8 cellular contexts compared by ENCODE assay signal in genomic region chr2:190534310-190535118, GRCh38. TPM values are rescaled to one million over a fixed set of nuclear protein-coding genes. Genes with fewer than 3 reads are reported as not detected.
DNase-seq lines count a peak whose midpoint lies in the region; ATAC-seq and TF ChIP-seq lines count a peak whose summit lies in the region.

NEMP2 (minus strand) TSS chr2:190534722; CDS start chr2:190534655, 67 bp downstream.

- peaks cover 21% of the 10 kb centered on the region for H3K9me3 ChIP-seq in HUES64 (ENCODE audit: insufficient read depth, low read depth, low read length)
- H3K9me3 ChIP-seq in stomach smooth muscle (ENCODE audit: control insufficient read depth in 2 of 2, low read length in 2 of 2), result peaks cover 0 to 6% of the 10 kb centered on the region in 2 donors

- DNase-seq in DMS153 treated with DMSO at 0.1 percent for 48 hours (lab: John Stamatoyannopoulos, UW; ENCODE audit: unreplicated experiment) (peak; percentile 65), RWPE1 (ENCODE audit: low spot score) (peak; percentile 77), fibroblast of the conjunctiva (ENCODE audit: low read depth) (peak; percentile 50), nephron progenitor cell (peak; percentile 88)
- DNase-seq in activated T-helper 2 cell treated with anti-CD3 and anti-CD28 coated beads, Interferon-gamma antibody, Interleukin-2, Interleukin-4, amounts not matched to agents 10 μg/mL and 5 μg/mL and 100 μg/mL, durations not matched to agents 14 hours and 24 hours and 36 hours (ENCODE audit: low spot score), result peak; percentile 84

- CTCF ChIA-PET in RWPE1 (lab: Yijun Ruan, JAX), result interaction anchor here (0.7 kb wide), 1 partner anchor 37 kb away, joined by 3 read pairs; no protein-coding TSS in a partner anchor

- H3K4me3 Mint-ChIP-seq in activated T-helper 2 cell treated with anti-CD3 and anti-CD28 coated beads, Interferon-gamma antibody, Interleukin-2, Interleukin-4, amounts not matched to agents 10 μg/mL and 5 μg/mL and 100 μg/mL, durations not matched to agents 14 hours and 24 hours and 36 hours (ENCODE audit: low read depth), result peak within 1 kb of the TSS; percentile 95
- peak within 1 kb of the TSS; percentile 88 for H3K4me3 Mint-ChIP-seq in nephron progenitor cell

- peak within 1 kb of the TSS; percentile 98 for H3K27ac Mint-ChIP-seq in activated T-helper 2 cell treated with anti-CD3 and anti-CD28 coated beads, Interferon-gamma antibody, Interleukin-2, Interleukin-4, amounts not matched to agents 10 μg/mL and 5 μg/mL and 100 μg/mL, durations not matched to agents 14 hours and 24 hours and 36 hours
- peak within 1 kb of the TSS; percentile 97 for H3K27ac Mint-ChIP-seq in nephron progenitor cell

- POLR2A ChIA-PET in RWPE1 (lab: Yijun Ruan, JAX; ENCODE audit: low non-redundant PET), result no interaction called here

- H3K9ac ChIP-seq in HUES64 (ENCODE audit: low read depth, low read length), result peak within 1 kb of the TSS; percentile 85
- peak within 1 kb of the TSS; percentile 93 to 97 for H3K9ac ChIP-seq in stomach smooth muscle (ENCODE audit: low read length in 2 of 2)

- H3K36me3 Mint-ChIP-seq in activated T-helper 2 cell treated with anti-CD3 and anti-CD28 coated beads, Interferon-gamma antibody, Interleukin-2, Interleukin-4, amounts not matched to agents 10 μg/mL and 5 μg/mL and 100 μg/mL, durations not matched to agents 14 hours and 24 hours and 36 hours (ENCODE audit: low read depth), result peaks cover 39% of the 10 kb centered on the region
- H3K36me3 Mint-ChIP-seq in nephron progenitor cell (ENCODE audit: low read depth), result peaks cover 33% of the 10 kb centered on the region

- H3K27me3 Mint-ChIP-seq in activated T-helper 2 cell treated with anti-CD3 and anti-CD28 coated beads, Interferon-gamma antibody, Interleukin-2, Interleukin-4, amounts not matched to agents 10 μg/mL and 5 μg/mL and 100 μg/mL, durations not matched to agents 14 hours and 24 hours and 36 hours (ENCODE audit: low read depth), result no peaks in the 10 kb centered on the region
- H3K27me3 Mint-ChIP-seq in nephron progenitor cell (ENCODE audit: low read depth, poor library complexity), result no peaks in the 10 kb centered on the region

- 1% methylated on average over 92 of the region's 92 CpGs for WGBS in HUES64

- peak; percentile 69 for ATAC-seq in GM21515 (IDR thresholded peaks at IDR 0.05; ENCODE audit: unreplicated experiment)

- no peaks in the 10 kb centered on the region for H3K27me3 ChIP-seq in HUES64 (ENCODE audit: insufficient read depth, low read length)
- no peaks in the 10 kb centered on the region for H3K27me3 ChIP-seq in stomach smooth muscle (ENCODE audit: control insufficient read depth in 1 of 2, insufficient read depth in 2 of 2, low read length in 2 of 2)

- H3K4me3 ChIP-seq in HUES64 (ENCODE audit: low read length), result peak within 1 kb of the TSS; percentile 78
- H3K4me3 ChIP-seq in stomach smooth muscle (ENCODE audit: low read length in 2 of 2), result peak within 1 kb of the TSS; percentile 89 to 91

- H3K4me1 ChIP-seq in HUES64 (ENCODE audit: insufficient read depth, low read length) (peaks cover 24% of the 10 kb centered on the region), stomach smooth muscle (ENCODE audit: control insufficient read depth, insufficient read depth, low read length) (peaks cover 7% of the 10 kb centered on the region)

- H3K36me3 ChIP-seq in HUES64 (ENCODE audit: insufficient read depth, low read length), result no peaks in the 10 kb centered on the region
- H3K36me3 ChIP-seq in stomach smooth muscle (ENCODE audit: control insufficient read depth in 2 of 2, insufficient read depth in 2 of 2, low read length in 2 of 2), result no peaks in the 10 kb centered on the region

- H3K27ac ChIP-seq in HUES64 (ENCODE audit: low read depth, low read length) (peak within 1 kb of the TSS; percentile 96), RWPE1 (peak within 1 kb of the TSS; percentile 94), stomach smooth muscle (ENCODE audit: low read length) (peak within 1 kb of the TSS; percentile 90)

- intact Hi-C loops in activated T-helper 2 cell treated with anti-CD3 and anti-CD28 coated beads, Interferon-gamma antibody, Interleukin-2, Interleukin-4, amounts not matched to agents 10 μg/mL and 5 μg/mL and 100 μg/mL, durations not matched to agents 14 hours and 24 hours and 36 hours (cut with micrococcal nuclease), result loop anchor here (1.0 to 10.0 kb wide), 12 partner anchors 16 to 860 kb away; partner anchors contain the start of genes ANKAR, GLS, INPP1 and MFSD6

- peaks cover 48% of the 10 kb centered on the region for H3K4me1 Mint-ChIP-seq in activated T-helper 2 cell treated with anti-CD3 and anti-CD28 coated beads, Interferon-gamma antibody, Interleukin-2, Interleukin-4, amounts not matched to agents 10 μg/mL and 5 μg/mL and 100 μg/mL, durations not matched to agents 14 hours and 24 hours and 36 hours (ENCODE audit: low read depth)
- peaks cover 50% of the 10 kb centered on the region for H3K4me1 Mint-ChIP-seq in nephron progenitor cell

- peaks cover 32% of the 10 kb centered on the region for H3K9me3 Mint-ChIP-seq in activated T-helper 2 cell treated with anti-CD3 and anti-CD28 coated beads, Interferon-gamma antibody, Interleukin-2, Interleukin-4, amounts not matched to agents 10 μg/mL and 5 μg/mL and 100 μg/mL, durations not matched to agents 14 hours and 24 hours and 36 hours
- peaks cover 31% of the 10 kb centered on the region for H3K9me3 Mint-ChIP-seq in nephron progenitor cell

- TF ChIP-seq CTCF in RWPE1 (conservative IDR thresholded peaks at IDR 0.05; ENCODE audit: low read depth) (no peak), nephron progenitor cell (IDR thresholded peaks at IDR 0.05) (no peak)

RNA-seq across cellular contexts. Expression of gene NEMP2, which starts in this region (rescaled TPM):
- 2.3 TPM for polyA plus RNA-seq in HUES64 (2013, experiment 1 of 2)
- polyA plus RNA-seq in HUES64 (2013, experiment 2 of 2), result 2.3 TPM
- total RNA-seq in activated T-helper 2 cell treated with anti-CD3 and anti-CD28 coated beads, Interferon-gamma antibody, Interleukin-2, Interleukin-4, amounts not matched to agents 10 μg/mL and 5 μg/mL and 100 μg/mL, durations not matched to agents 14 hours and 24 hours and 36 hours, result 15.2 and 15.5 TPM in 2 replicates

Comparison
In these comparisons a context has a peak if more than half of its experiments do, and no peak if none do; other contexts are left out.
1. Peak in every context shown above with its lines: DNase-seq, ATAC-seq, H3K4me3 ChIP-seq and H3K27ac ChIP-seq.